In the genomic region with DNA sequence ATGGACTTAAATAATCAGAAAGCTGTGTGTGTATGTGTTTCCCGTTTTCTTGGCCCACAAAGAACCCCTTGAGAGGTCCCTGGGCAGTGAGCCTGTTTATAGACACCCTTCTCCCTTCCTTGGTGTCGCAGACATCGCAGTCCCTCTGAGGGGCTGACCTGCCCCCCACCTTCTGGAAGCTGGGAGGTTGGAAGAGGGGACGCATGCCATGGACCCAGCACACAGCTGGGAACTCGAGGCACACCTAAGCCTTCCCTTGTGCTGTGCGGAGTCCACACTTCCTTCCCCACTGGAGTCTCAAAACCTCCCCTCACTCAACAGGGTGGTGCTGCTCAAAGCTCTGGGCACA, we compare ENCODE assay signal across 8 cellular contexts. TPM values are rescaled to one million over a fixed set of nuclear protein-coding genes. Genes with fewer than 3 reads are reported as not detected.
DNase-seq lines count a peak whose midpoint lies in the region; ATAC-seq and TF ChIP-seq lines count a peak whose summit lies in the region.

No MANE protein-coding gene starts in this region.

- CTCF ChIA-PET in activated CD4-positive, alpha-beta T cell treated with anti-CD3 and anti-CD28 coated beads for 36 hours (lab: Charles Lee), result interaction anchor here (0.5 to 1.1 kb wide), 6 partner anchors 8 to 223 kb away, joined by 3 to 4 read pairs (median 3); no protein-coding TSS in a partner anchor

- no peak for TF ChIP-seq CTCF in lower leg skin (IDR thresholded peaks at IDR 0.05)

- no peaks in the 10 kb centered on the region for H3K4me1 ChIP-seq in thymus (ENCODE audit: control insufficient read depth, insufficient read depth, low read length)

- POLR2A ChIA-PET in activated CD4-positive, alpha-beta T cell treated with anti-CD3 and anti-CD28 coated beads for 36 hours (lab: Charles Lee), result interaction anchor here (0.8 to 0.9 kb wide), 2 partner anchors 40 to 338 kb away, joined by 3 to 4 read pairs; a partner anchor contains a TSS

- no peak for TF ChIP-seq POLR2A in lower leg skin (IDR thresholded peaks at IDR 0.05)

- no peaks in the 10 kb centered on the region for H3K27me3 ChIP-seq in thymus (ENCODE audit: control insufficient read depth, insufficient read depth)

- intact Hi-C loops in activated CD4-positive, alpha-beta T cell treated with anti-CD3 and anti-CD28 coated beads for 36 hours (cut with DNase I, micrococcal nuclease), result no loop called here
- intact Hi-C loops in activated T-helper 1 cell treated with anti-CD3 and anti-CD28 coated beads, Interleukin-12 subunit alpha, Interleukin-12 subunit beta, Interleukin-2, Interleukin-4 antibody, amounts not matched to agents 30 ng/mL and 10 ng/mL and 1 ng/mL, durations not matched to agents 14 hours and 24 hours and 36 hours (cut with micrococcal nuclease), result loop anchor here (1.0 to 10.0 kb wide), 5 partner anchors 8 to 1177 kb away; a partner anchor contains a TSS
- intact Hi-C loops in lower leg skin (cut with DNase I; ENCODE audit: low total_unique reads), result no loop called here

- H3K36me3 ChIP-seq in thymus (ENCODE audit: control insufficient read depth, insufficient read depth), result no peaks in the 10 kb centered on the region

- DNase-seq in activated CD4-positive, alpha-beta T cell treated with anti-CD3 and anti-CD28 coated beads for 36 hours, result no peak
- no peak for DNase-seq in activated CD4-positive, alpha-beta T cell treated with anti-CD3 and anti-CD28 coated beads, Interleukin-2, amount 50 U/mL, for 1 hour
- no peak for DNase-seq in activated T-helper 1 cell treated with anti-CD3 and anti-CD28 coated beads, Interleukin-12 subunit alpha, Interleukin-12 subunit beta, Interleukin-2, Interleukin-4 antibody, amounts not matched to agents 30 ng/mL and 10 ng/mL and 1 ng/mL, durations not matched to agents 14 hours and 24 hours and 36 hours (ENCODE audit: low spot score)
- DNase-seq in lower leg skin (ENCODE audit: low spot score in 2 of 2) (no peak), HuH-7 (ENCODE audit: low spot score) (no peak)
- no peak for DNase-seq in activated CD4-positive, alpha-beta T cell treated with anti-CD3 and anti-CD28 coated beads, Interleukin-2, amount 50 U/mL, for 4 hours

- H3K4me3 ChIP-seq in lower leg skin (ENCODE audit: low read depth, poor library complexity, severe bottlenecking), result peak overlapping the region; percentile 25
- H3K4me3 ChIP-seq in thymus (ENCODE audit: low read length), result peak overlapping the region; percentile 23

- H3K27me3 Mint-ChIP-seq in activated CD4-positive, alpha-beta T cell treated with anti-CD3 and anti-CD28 coated beads for 36 hours, result peaks cover 3% of the 10 kb centered on the region
- H3K27me3 Mint-ChIP-seq in activated T-helper 1 cell treated with anti-CD3 and anti-CD28 coated beads, Interleukin-12 subunit alpha, Interleukin-12 subunit beta, Interleukin-2, Interleukin-4 antibody, amounts not matched to agents 30 ng/mL and 10 ng/mL and 1 ng/mL, durations not matched to agents 14 hours and 24 hours and 36 hours (ENCODE audit: insufficient read depth), result no peaks in the 10 kb centered on the region

- peak overlapping the region; percentile 76 for H3K27ac ChIP-seq in thymus (ENCODE audit: low read depth)

- H3K27ac Mint-ChIP-seq in activated CD4-positive, alpha-beta T cell treated with anti-CD3 and anti-CD28 coated beads for 36 hours, result peak overlapping the region; percentile 74
- peak overlapping the region; percentile 72 for H3K27ac Mint-ChIP-seq in activated T-helper 1 cell treated with anti-CD3 and anti-CD28 coated beads, Interleukin-12 subunit alpha, Interleukin-12 subunit beta, Interleukin-2, Interleukin-4 antibody, amounts not matched to agents 30 ng/mL and 10 ng/mL and 1 ng/mL, durations not matched to agents 14 hours and 24 hours and 36 hours

- 21% methylated on average over 6 of the region's 6 CpGs; no CpG with 5 or more reads in 1 of the 2 donors for WGBS in lower leg skin, 2 donors
- 41% methylated on average over 6 of the region's 6 CpGs for WGBS in thymus

- H3K36me3 Mint-ChIP-seq in activated CD4-positive, alpha-beta T cell treated with anti-CD3 and anti-CD28 coated beads for 36 hours (ENCODE audit: low read depth), result peaks cover 10% of the 10 kb centered on the region
- H3K36me3 Mint-ChIP-seq in activated T-helper 1 cell treated with anti-CD3 and anti-CD28 coated beads, Interleukin-12 subunit alpha, Interleukin-12 subunit beta, Interleukin-2, Interleukin-4 antibody, amounts not matched to agents 30 ng/mL and 10 ng/mL and 1 ng/mL, durations not matched to agents 14 hours and 24 hours and 36 hours (ENCODE audit: low read depth), result peaks cover 15% of the 10 kb centered on the region

- peaks cover 11% of the 10 kb centered on the region for H3K9me3 Mint-ChIP-seq in activated CD4-positive, alpha-beta T cell treated with anti-CD3 and anti-CD28 coated beads for 36 hours (ENCODE audit: low read depth)
- H3K9me3 Mint-ChIP-seq in activated T-helper 1 cell treated with anti-CD3 and anti-CD28 coated beads, Interleukin-12 subunit alpha, Interleukin-12 subunit beta, Interleukin-2, Interleukin-4 antibody, amounts not matched to agents 30 ng/mL and 10 ng/mL and 1 ng/mL, durations not matched to agents 14 hours and 24 hours and 36 hours, result peaks cover 12% of the 10 kb centered on the region

- H3K9me3 ChIP-seq in thymus (ENCODE audit: control insufficient read depth), result no peaks in the 10 kb centered on the region

- peak; percentile 1 for ATAC-seq in activated CD4-positive, alpha-beta T cell treated with anti-CD3 and anti-CD28 coated beads for 36 hours
- no peak for ATAC-seq in GM18520 (IDR thresholded peaks at IDR 0.05; ENCODE audit: unreplicated experiment)

- peaks cover 49% of the 10 kb centered on the region for H3K4me1 Mint-ChIP-seq in activated CD4-positive, alpha-beta T cell treated with anti-CD3 and anti-CD28 coated beads for 36 hours
- H3K4me1 Mint-ChIP-seq in activated T-helper 1 cell treated with anti-CD3 and anti-CD28 coated beads, Interleukin-12 subunit alpha, Interleukin-12 subunit beta, Interleukin-2, Interleukin-4 antibody, amounts not matched to agents 30 ng/mL and 10 ng/mL and 1 ng/mL, durations not matched to agents 14 hours and 24 hours and 36 hours (ENCODE audit: low read depth), result peaks cover 54% of the 10 kb centered on the region

- H3K4me3 Mint-ChIP-seq in activated CD4-positive, alpha-beta T cell treated with anti-CD3 and anti-CD28 coated beads for 36 hours, result peak overlapping the region; percentile 55
- H3K4me3 Mint-ChIP-seq in activated T-helper 1 cell treated with anti-CD3 and anti-CD28 coated beads, Interleukin-12 subunit alpha, Interleukin-12 subunit beta, Interleukin-2, Interleukin-4 antibody, amounts not matched to agents 30 ng/mL and 10 ng/mL and 1 ng/mL, durations not matched to agents 14 hours and 24 hours and 36 hours, result peak overlapping the region; percentile 75

RNA-seq across cellular contexts. Expression of a gene that starts 0.5 kb away (rescaled TPM):
- total RNA-seq in activated CD4-positive, alpha-beta T cell treated with anti-CD3 and anti-CD28 coated beads for 36 hours, result 1 to 10 TPM; 8.0 to 8.5 TPM
- total RNA-seq in activated T-helper 1 cell treated with anti-CD3 and anti-CD28 coated beads, Interleukin-12 subunit alpha, Interleukin-12 subunit beta, Interleukin-2, Interleukin-4 antibody, amounts not matched to agents 30 ng/mL and 10 ng/mL and 1 ng/mL, durations not matched to agents 14 hours and 24 hours and 36 hours, result 17.9 and 19.5 TPM in 2 replicates
- total RNA-seq in lower leg skin, result 1 to 10 TPM in 1 of 4 donors, under 1 TPM in 2, not detected in 1; 0.15 to 2.4 (median 0.21) TPM
- 9.2 TPM for polyA plus RNA-seq in thymus

RNA-seq across cellular contexts. Expression of a gene that starts 24.2 kb away (rescaled TPM):
- not detected for total RNA-seq in activated CD4-positive, alpha-beta T cell treated with anti-CD3 and anti-CD28 coated beads for 36 hours
- not detected in 2 replicates for total RNA-seq in activated T-helper 1 cell treated with anti-CD3 and anti-CD28 coated beads, Interleukin-12 subunit alpha, Interleukin-12 subunit beta, Interleukin-2, Interleukin-4 antibody, amounts not matched to agents 30 ng/mL and 10 ng/mL and 1 ng/mL, durations not matched to agents 14 hours and 24 hours and 36 hours
- under 1 TPM in 2 of 4 donors, not detected in 2; 0.29 to 0.39 TPM for total RNA-seq in lower leg skin
- polyA plus RNA-seq in thymus, result 17.3 TPM

RNA-seq across cellular contexts. Expression of a gene that starts 32.4 kb away (rescaled TPM):
- total RNA-seq in activated CD4-positive, alpha-beta T cell treated with anti-CD3 and anti-CD28 coated beads for 36 hours, result 10 to 100 TPM; 75.3 to 98.5 TPM
- total RNA-seq in activated T-helper 1 cell treated with anti-CD3 and anti-CD28 coated beads, Interleukin-12 subunit alpha, Interleukin-12 subunit beta, Interleukin-2, Interleukin-4 antibody, amounts not matched to agents 30 ng/mL and 10 ng/mL and 1 ng/mL, durations not matched to agents 14 hours and 24 hours and 36 hours, result 71.5 and 73.2 TPM in 2 replicates
- total RNA-seq in lower leg skin, result 1 to 10 TPM; 4.6 to 8.0 (median 6.8) TPM
- 29.6 TPM for polyA plus RNA-seq in thymus

RNA-seq across cellular contexts. Expression of a gene that starts 39.3 kb away (rescaled TPM):
- total RNA-seq in activated CD4-positive, alpha-beta T cell treated with anti-CD3 and anti-CD28 coated beads for 36 hours, result 10 to 100 TPM; 27.0 to 28.2 TPM
- total RNA-seq in activated T-helper 1 cell treated with anti-CD3 and anti-CD28 coated beads, Interleukin-12 subunit alpha, Interleukin-12 subunit beta, Interleukin-2, Interleukin-4 antibody, amounts not matched to agents 30 ng/mL and 10 ng/mL and 1 ng/mL, durations not matched to agents 14 hours and 24 hours and 36 hours, result 23.6 and 26.9 TPM in 2 replicates
- total RNA-seq in lower leg skin, result under 1 TPM in 3 of 4 donors, not detected in 1; 0.32 to 0.78 (median 0.59) TPM
- polyA plus RNA-seq in thymus, result 7.0 TPM

RNA-seq across cellular contexts. Expression of a gene that starts 59.0 kb away (rescaled TPM):
- 10 to 100 TPM; 19.0 to 24.5 TPM for total RNA-seq in activated CD4-positive, alpha-beta T cell treated with anti-CD3 and anti-CD28 coated beads for 36 hours
- total RNA-seq in activated T-helper 1 cell treated with anti-CD3 and anti-CD28 coated beads, Interleukin-12 subunit alpha, Interleukin-12 subunit beta, Interleukin-2, Interleukin-4 antibody, amounts not matched to agents 30 ng/mL and 10 ng/mL and 1 ng/mL, durations not matched to agents 14 hours and 24 hours and 36 hours, result 19.0 and 21.6 TPM in 2 replicates
- 1 to 10 TPM in 1 of 4 donors, under 1 TPM in 2, not detected in 1; 0.30 to 4.0 (median 0.86) TPM for total RNA-seq in lower leg skin
- polyA plus RNA-seq in thymus, result 7.2 TPM
